Comparison of ENCODE assay signal across 32 cellular contexts in the genomic region with DNA sequence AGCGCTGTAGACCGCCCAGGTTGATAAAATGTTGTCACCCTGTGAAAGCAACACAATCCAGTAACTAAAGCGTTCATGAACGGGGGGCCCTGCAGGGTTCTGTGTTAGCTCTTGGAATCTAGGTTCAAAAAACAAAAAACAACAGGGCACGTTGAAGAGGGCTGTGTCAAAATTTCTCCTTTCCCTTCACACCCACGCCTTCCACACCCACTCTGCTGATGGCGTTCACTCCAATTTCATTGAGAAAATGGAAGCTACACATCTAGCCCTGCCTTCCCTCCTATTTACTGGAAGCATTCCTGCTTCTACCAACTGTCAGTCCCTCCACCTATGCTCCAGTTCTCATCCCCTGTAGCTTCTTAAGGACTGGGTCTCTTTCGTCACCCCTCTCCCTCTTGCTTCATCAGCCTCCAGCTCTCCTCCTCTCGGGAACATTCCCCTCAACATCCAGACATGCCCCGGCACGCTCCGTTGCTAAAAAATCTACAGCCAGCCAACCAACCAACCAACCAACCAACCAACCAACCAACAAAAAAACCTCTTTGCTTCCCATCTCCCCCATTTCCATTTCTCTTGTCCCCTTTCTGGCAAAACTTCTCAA.
A peak's percentile ranks its signal among the peaks of the same experiment; 100 is the strongest.
DNase-seq lines count a peak whose midpoint lies in the region; ATAC-seq, FAIRE-seq and TF ChIP-seq lines count a peak whose summit lies in the region.
"Had no signal": no experiment of that assay in that cellular context is flagged by ENCODE, and none has a peak within 500 bp of the region (broad histone marks: within the 10 kb centered on the region; RNA-seq: fewer than 3 reads in every experiment).

No MANE protein-coding gene starts in this region.

- WGBS in right cardiac atrium = 77% methylated on average over 12 of the region's 12 CpGs

- CTCF ChIA-PET in activated naive CD4-positive, alpha-beta T cell treated with anti-CD3 and anti-CD28 coated beads for 36 hours (lab: Charles Lee) = no interaction called here

- H3K4me3 ChIP-seq in right cardiac atrium (ENCODE audit: low read length) (no peak overlapping the region), bronchial epithelial cell (ENCODE audit: low read depth, low read length) (no peak overlapping the region)
- H3K4me3 ChIP-seq: gastroesophageal sphincter, PC-9, skin epidermis, stomach, tibial nerve had no signal

- H3K27me3 ChIP-seq in right cardiac atrium (ENCODE audit: control insufficient read depth, insufficient read depth) (no peaks in the 10 kb centered on the region), bronchial epithelial cell (ENCODE audit: control insufficient read depth, insufficient read depth, low read length) (no peaks in the 10 kb centered on the region)
- H3K27me3 ChIP-seq: BE2C, stomach, tibial nerve had no signal

- DNase-seq in right cardiac atrium = no peak
- DNase-seq in left ventricle myocardium superior = no peak
- DNase-seq in bronchial epithelial cell (ENCODE audit: low read depth) = peak; percentile 86
- no peak for DNase-seq in mesothelial cell of epicardium (ENCODE audit: low spot score in 2 of 2, unreplicated experiment in 2 of 2)
- no peak for DNase-seq in activated naive CD4-positive, alpha-beta T cell treated with anti-CD3 and anti-CD28 coated beads for 36 hours
- no peak for DNase-seq in activated naive CD4-positive, alpha-beta T cell treated with anti-CD3 and anti-CD28 coated beads, Interleukin-2, amount 50 U/mL, for 72 hours (ENCODE audit: low spot score in 2 of 2)
- no peak for DNase-seq in NCI-H748 (lab: John Stamatoyannopoulos, UW; ENCODE audit: unreplicated experiment)
- DNase-seq in NCI-H1417 (lab: John Stamatoyannopoulos, UW) = no peak
- DNase-seq: activated CD4-positive, alpha-beta T cell treated with anti-CD3 and anti-CD28 coated beads, Interleukin-2, amount 50 U/mL, for 1 hour; anterior cingulate cortex; BE2C; CD8-positive, alpha-beta memory T cell; central memory CD4-positive, alpha-beta T cell; hippocampal formation; immature natural killer cell; KBM-7; left colon; midbrain; MM.1S; naive thymus-derived CD4-positive, alpha-beta T cell; NCI-H1417 treated with DMSO at 0.1 percent for 48 hours; NCI-H510A; PC-9; SHP77 treated with DMSO at 0.1 percent for 48 hours; stimulated activated CD4-positive, alpha-beta T cell treated with anti-CD3 and anti-CD28 coated beads, Interleukin-1b, Interleukin-23, amount 100 ng/mL, for 48 hours; stimulated activated CD8-positive, alpha-beta memory T cell treated with anti-CD3 and anti-CD28 coated beads, Interleukin-4, amount 100 ng/mL, for 48 hours; stomach had no signal

- no peak for FAIRE-seq in bronchial epithelial cell (lab: Jason Lieb, UNC)

- H3K27ac ChIP-seq in right cardiac atrium (ENCODE audit: low read length) = peak overlapping the region; percentile 19
- H3K27ac ChIP-seq: PC-9, skin epidermis, stomach, VCaP had no signal

- ATAC-seq in right cardiac atrium (no peak), left ventricle myocardium superior (no peak)
- no peak for ATAC-seq in activated naive CD4-positive, alpha-beta T cell treated with anti-CD3 and anti-CD28 coated beads, Interleukin-2, amount 50 U/mL, for 72 hours
- ATAC-seq: gastroesophageal sphincter; left colon; naive thymus-derived CD4-positive, alpha-beta T cell had no signal

- no peaks in the 10 kb centered on the region for H3K9me3 ChIP-seq in right cardiac atrium (ENCODE audit: control insufficient read depth, low read length)
- H3K9me3 ChIP-seq: BE2C, gastroesophageal sphincter, tibial nerve had no signal

- peaks cover 11% of the 10 kb centered on the region for H3K9me3 Mint-ChIP-seq in mesothelial cell of epicardium
- H3K9me3 Mint-ChIP-seq in activated naive CD4-positive, alpha-beta T cell treated with anti-CD3 and anti-CD28 coated beads for 36 hours = peaks cover 9% of the 10 kb centered on the region
- peaks cover 5 to 10% of the 10 kb centered on the region in 2 donors for H3K9me3 Mint-ChIP-seq in activated naive CD4-positive, alpha-beta T cell treated with anti-CD3 and anti-CD28 coated beads, Interleukin-2, amount 50 U/mL, for 72 hours
- H3K9me3 Mint-ChIP-seq: immature natural killer cell had no signal

- H3K4me1 ChIP-seq in right cardiac atrium (ENCODE audit: control insufficient read depth, insufficient read depth, low read length) = peaks cover 2% of the 10 kb centered on the region
- H3K4me1 ChIP-seq: BE2C, gastroesophageal sphincter, stomach had no signal

- H3K27me3 Mint-ChIP-seq in mesothelial cell of epicardium (ENCODE audit: low read depth) = no peaks in the 10 kb centered on the region
- H3K27me3 Mint-ChIP-seq in activated naive CD4-positive, alpha-beta T cell treated with anti-CD3 and anti-CD28 coated beads for 36 hours (ENCODE audit: low read depth) = peaks cover 5% of the 10 kb centered on the region

- H3K36me3 Mint-ChIP-seq in mesothelial cell of epicardium = no peaks in the 10 kb centered on the region
- H3K36me3 Mint-ChIP-seq in activated naive CD4-positive, alpha-beta T cell treated with anti-CD3 and anti-CD28 coated beads for 36 hours (ENCODE audit: low read depth) = no peaks in the 10 kb centered on the region
- H3K36me3 Mint-ChIP-seq in activated naive CD4-positive, alpha-beta T cell treated with anti-CD3 and anti-CD28 coated beads, Interleukin-2, amount 50 U/mL, for 72 hours = peaks cover 6 to 18% of the 10 kb centered on the region in 2 donors
- H3K36me3 Mint-ChIP-seq: immature natural killer cell had no signal

- no peak overlapping the region for H3K4me3 Mint-ChIP-seq in mesothelial cell of epicardium
- no peak overlapping the region for H3K4me3 Mint-ChIP-seq in activated naive CD4-positive, alpha-beta T cell treated with anti-CD3 and anti-CD28 coated beads for 36 hours
- H3K4me3 Mint-ChIP-seq: activated naive CD4-positive, alpha-beta T cell treated with anti-CD3 and anti-CD28 coated beads, Interleukin-2, amount 50 U/mL, for 24 hours; CD8-positive, alpha-beta memory T cell; immature natural killer cell; naive thymus-derived CD4-positive, alpha-beta T cell had no signal

- peak overlapping the region; percentile 64 for H3K27ac Mint-ChIP-seq in mesothelial cell of epicardium
- H3K27ac Mint-ChIP-seq in activated naive CD4-positive, alpha-beta T cell treated with anti-CD3 and anti-CD28 coated beads for 36 hours = no peak overlapping the region
- H3K27ac Mint-ChIP-seq in activated naive CD4-positive, alpha-beta T cell treated with anti-CD3 and anti-CD28 coated beads, Interleukin-2, amount 50 U/mL, for 72 hours = no peak overlapping the region
- H3K27ac Mint-ChIP-seq: activated naive CD4-positive, alpha-beta T cell treated with anti-CD3 and anti-CD28 coated beads, Interleukin-2, amount 50 U/mL, for 24 hours; CD8-positive, alpha-beta memory T cell; immature natural killer cell; naive thymus-derived CD4-positive, alpha-beta T cell had no signal

- intact Hi-C loops in right cardiac atrium (cut with DNase I) = no loop called here
- intact Hi-C loops in left ventricle myocardium superior (cut with micrococcal nuclease) = no loop called here
- intact Hi-C loops in activated naive CD4-positive, alpha-beta T cell treated with anti-CD3 and anti-CD28 coated beads for 36 hours (cut with micrococcal nuclease) = no loop called here

- H3K36me3 ChIP-seq in bronchial epithelial cell (ENCODE audit: control insufficient read depth, insufficient read depth, low read length) = no peaks in the 10 kb centered on the region
- H3K36me3 ChIP-seq: BE2C, gastroesophageal sphincter, stomach, tibial nerve had no signal

- H3K4me1 Mint-ChIP-seq in mesothelial cell of epicardium = peaks cover 29% of the 10 kb centered on the region
- H3K4me1 Mint-ChIP-seq in activated naive CD4-positive, alpha-beta T cell treated with anti-CD3 and anti-CD28 coated beads for 36 hours (ENCODE audit: low read depth) = no peaks in the 10 kb centered on the region
- H3K4me1 Mint-ChIP-seq: activated naive CD4-positive, alpha-beta T cell treated with anti-CD3 and anti-CD28 coated beads, Interleukin-2, amount 50 U/mL, for 24 hours; CD8-positive, alpha-beta memory T cell; immature natural killer cell had no signal

- TF ChIP-seq CTCF in bronchial epithelial cell (IDR thresholded peaks at IDR 0.05; ENCODE audit: insufficient read depth, low read length, severe bottlenecking) = no peak
- no peak for TF ChIP-seq CTCF in mesothelial cell of epicardium (IDR thresholded peaks at IDR 0.05; ENCODE audit: unreplicated experiment)
